In the genomic region with DNA sequence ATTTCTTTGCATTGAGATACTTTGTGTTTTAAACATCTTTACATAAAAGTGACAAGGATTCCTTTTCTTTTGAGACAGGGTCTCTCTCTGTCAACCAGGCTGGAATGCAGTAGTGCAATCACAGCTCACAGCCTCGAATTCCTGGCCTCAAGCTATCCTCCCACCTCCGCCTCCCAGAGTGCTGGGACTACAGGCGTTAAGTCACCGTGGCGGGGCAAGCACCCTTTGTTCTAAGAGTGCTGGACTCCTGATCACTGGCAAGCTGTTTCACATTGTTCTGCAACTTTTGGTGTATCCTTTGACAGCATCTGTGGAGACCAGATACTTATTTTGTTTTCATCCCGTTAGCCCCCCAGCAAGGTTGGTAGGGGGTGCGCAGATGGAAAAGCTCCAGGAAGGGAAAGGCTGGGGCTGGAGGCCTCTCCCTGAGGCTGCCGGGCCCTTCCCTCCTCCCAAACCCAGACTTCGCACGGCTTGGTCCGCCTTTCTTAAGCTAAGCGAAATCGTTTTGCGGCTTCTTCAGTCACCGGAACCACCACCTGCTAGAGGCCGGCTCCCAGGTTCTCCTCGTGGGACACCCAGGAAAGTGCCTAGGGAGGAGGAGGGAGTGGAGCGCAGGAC, we compare ENCODE assay signal across 1 cellular context.
A peak's percentile ranks its signal among the peaks of the same experiment; 100 is the strongest.
TF ChIP-seq lines count a peak whose summit lies in the region.

No MANE protein-coding gene starts in this region.

TF ChIP-seq in GM12878, 131 proteins besides CTCF, POLR2A, EP300 and RAD21:
- TF ChIP-seq, protein P1, sequence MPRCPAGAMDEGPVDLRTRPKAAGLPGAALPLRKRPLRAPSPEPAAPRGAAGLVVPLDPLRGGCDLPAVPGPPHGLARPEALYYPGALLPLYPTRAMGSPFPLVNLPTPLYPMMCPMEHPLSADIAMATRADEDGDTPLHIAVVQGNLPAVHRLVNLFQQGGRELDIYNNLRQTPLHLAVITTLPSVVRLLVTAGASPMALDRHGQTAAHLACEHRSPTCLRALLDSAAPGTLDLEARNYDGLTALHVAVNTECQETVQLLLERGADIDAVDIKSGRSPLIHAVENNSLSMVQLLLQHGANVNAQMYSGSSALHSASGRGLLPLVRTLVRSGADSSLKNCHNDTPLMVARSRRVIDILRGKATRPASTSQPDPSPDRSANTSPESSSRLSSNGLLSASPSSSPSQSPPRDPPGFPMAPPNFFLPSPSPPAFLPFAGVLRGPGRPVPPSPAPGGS (IDR thresholded peaks at IDR 0.05; ENCODE audit: borderline replicate concordance, insufficient read depth, low read depth, low read length, poor library complexity, severe bottlenecking), result no peak
- TF ChIP-seq, protein P2, sequence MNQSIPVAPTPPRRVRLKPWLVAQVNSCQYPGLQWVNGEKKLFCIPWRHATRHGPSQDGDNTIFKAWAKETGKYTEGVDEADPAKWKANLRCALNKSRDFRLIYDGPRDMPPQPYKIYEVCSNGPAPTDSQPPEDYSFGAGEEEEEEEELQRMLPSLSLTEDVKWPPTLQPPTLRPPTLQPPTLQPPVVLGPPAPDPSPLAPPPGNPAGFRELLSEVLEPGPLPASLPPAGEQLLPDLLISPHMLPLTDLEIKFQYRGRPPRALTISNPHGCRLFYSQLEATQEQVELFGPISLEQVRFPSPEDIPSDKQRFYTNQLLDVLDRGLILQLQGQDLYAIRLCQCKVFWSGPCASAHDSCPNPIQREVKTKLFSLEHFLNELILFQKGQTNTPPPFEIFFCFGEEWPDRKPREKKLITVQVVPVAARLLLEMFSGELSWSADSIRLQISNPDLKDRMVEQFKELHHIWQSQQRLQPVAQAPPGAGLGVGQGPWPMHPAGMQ (IDR thresholded peaks at IDR 0.05; ENCODE audit: borderline replicate concordance), result no peak
- no peak for TF ChIP-seq STAT1 (conservative IDR thresholded peaks at IDR 0.05)
- no peak for TF ChIP-seq BACH1 (IDR thresholded peaks at IDR 0.05; ENCODE audit: borderline replicate concordance)
- no peak for TF ChIP-seq CHD4 (IDR thresholded peaks at IDR 0.05)
- no peak for TF ChIP-seq ZZZ3 (IDR thresholded peaks at IDR 0.05; ENCODE audit: control insufficient read depth, insufficient read length, low read depth)
- TF ChIP-seq JUNB (IDR thresholded peaks at IDR 0.05), result no peak
- no peak for TF ChIP-seq PAX5 (IDR thresholded peaks at IDR 0.05; ENCODE audit: borderline replicate concordance, low read depth, low read length)
- 0 out of 4 replicates have a peak, but pooled peaks of 1 of the 2 experiments have one; percentile 13 for TF ChIP-seq IKZF2 (IDR thresholded peaks at IDR 0.05)
- TF ChIP-seq EED (IDR thresholded peaks at IDR 0.05; ENCODE audit: low read depth), result peak; percentile 35; the same call in 1 of the 2 replicates
- no peak for TF ChIP-seq SPI1 (IDR thresholded peaks at IDR 0.05; ENCODE audit: borderline replicate concordance, insufficient read depth, low read depth, low read length)
- TF ChIP-seq, protein P3, sequence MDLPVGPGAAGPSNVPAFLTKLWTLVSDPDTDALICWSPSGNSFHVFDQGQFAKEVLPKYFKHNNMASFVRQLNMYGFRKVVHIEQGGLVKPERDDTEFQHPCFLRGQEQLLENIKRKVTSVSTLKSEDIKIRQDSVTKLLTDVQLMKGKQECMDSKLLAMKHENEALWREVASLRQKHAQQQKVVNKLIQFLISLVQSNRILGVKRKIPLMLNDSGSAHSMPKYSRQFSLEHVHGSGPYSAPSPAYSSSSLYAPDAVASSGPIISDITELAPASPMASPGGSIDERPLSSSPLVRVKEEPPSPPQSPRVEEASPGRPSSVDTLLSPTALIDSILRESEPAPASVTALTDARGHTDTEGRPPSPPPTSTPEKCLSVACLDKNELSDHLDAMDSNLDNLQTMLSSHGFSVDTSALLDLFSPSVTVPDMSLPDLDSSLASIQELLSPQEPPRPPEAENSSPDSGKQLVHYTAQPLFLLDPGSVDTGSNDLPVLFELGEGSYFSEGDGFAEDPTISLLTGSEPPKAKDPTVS (IDR thresholded peaks at IDR 0.05; ENCODE audit: low read depth, low read length), result no peak
